In the genomic region with DNA sequence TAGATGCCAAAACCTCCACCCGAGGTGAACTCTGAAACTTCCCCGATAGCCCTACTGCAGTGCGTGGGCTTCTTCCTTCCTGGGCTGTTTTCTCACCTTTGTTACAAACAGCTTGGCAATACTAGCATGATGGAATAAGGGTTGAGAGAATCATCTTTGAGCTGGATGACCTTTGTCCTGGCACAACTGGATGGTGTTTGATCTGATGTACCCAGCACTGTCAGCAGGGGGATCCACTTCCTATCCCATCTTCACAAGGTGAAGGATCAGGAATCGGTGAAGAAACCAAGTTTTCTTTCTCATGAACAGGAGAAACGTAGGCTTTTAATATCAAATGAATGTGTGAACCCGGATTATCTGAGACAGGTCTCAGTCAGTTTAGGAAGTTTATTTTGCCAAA, we compare ENCODE assay signal across 13 cellular contexts. TPM values are rescaled to one million over a fixed set of nuclear protein-coding genes. Genes with fewer than 3 reads are reported as not detected.
DNase-seq lines count a peak whose midpoint lies in the region; ATAC-seq and TF ChIP-seq lines count a peak whose summit lies in the region.
"Had no signal": no experiment of that assay in that cellular context is flagged by ENCODE, and none has a peak within 500 bp of the region (broad histone marks: within the 10 kb centered on the region; RNA-seq: fewer than 3 reads in every experiment).

No MANE protein-coding gene starts in this region.

- H3K36me3 Mint-ChIP-seq in MCF 10A (ENCODE audit: insufficient read depth, unreplicated experiment) = no peaks in the 10 kb centered on the region
- H3K36me3 Mint-ChIP-seq in endothelial cell (ENCODE audit: low read depth, unreplicated experiment) = no peaks in the 10 kb centered on the region
- no peaks in the 10 kb centered on the region for H3K36me3 Mint-ChIP-seq in type B pancreatic cell
- H3K36me3 Mint-ChIP-seq: naive thymus-derived CD4-positive, alpha-beta T cell had no signal

- H3K27ac Mint-ChIP-seq in MCF 10A (ENCODE audit: low read depth, unreplicated experiment) (no peak overlapping the region), endothelial cell (ENCODE audit: unreplicated experiment) (no peak overlapping the region), type B pancreatic cell (no peak overlapping the region)
- H3K27ac Mint-ChIP-seq: B cell; naive thymus-derived CD4-positive, alpha-beta T cell had no signal

- H3K9me3 Mint-ChIP-seq in MCF 10A (ENCODE audit: unreplicated experiment) = no peaks in the 10 kb centered on the region
- H3K9me3 Mint-ChIP-seq in endothelial cell (ENCODE audit: unreplicated experiment) = no peaks in the 10 kb centered on the region
- no peaks in the 10 kb centered on the region for H3K9me3 Mint-ChIP-seq in type B pancreatic cell

- no peak for TF ChIP-seq POLR2A in breast epithelium (IDR thresholded peaks at IDR 0.05)

- no peak overlapping the region for H3K4me3 Mint-ChIP-seq in MCF 10A (ENCODE audit: unreplicated experiment)
- H3K4me3 Mint-ChIP-seq in endothelial cell (ENCODE audit: unreplicated experiment) = no peak overlapping the region
- no peak overlapping the region for H3K4me3 Mint-ChIP-seq in type B pancreatic cell
- H3K4me3 Mint-ChIP-seq: B cell; naive thymus-derived CD4-positive, alpha-beta T cell had no signal

- POLR2A ChIA-PET in MCF 10A (lab: Yijun Ruan, JAX) = no interaction called here
- POLR2A ChIA-PET in OCI-LY7 (lab: Charles Lee) = no interaction called here

- no peaks in the 10 kb centered on the region for H3K4me1 ChIP-seq in breast epithelium
- no peaks in the 10 kb centered on the region for H3K4me1 ChIP-seq in OCI-LY7 (ENCODE audit: insufficient read depth, low read length, poor library complexity, severe bottlenecking)

- H3K36me3 ChIP-seq in breast epithelium (no peaks in the 10 kb centered on the region), OCI-LY7 (ENCODE audit: insufficient read depth, low read length) (no peaks in the 10 kb centered on the region)

- H3K27ac ChIP-seq in breast epithelium (no peak overlapping the region), OCI-LY7 (ENCODE audit: low read depth, low read length, poor library complexity, severe bottlenecking) (no peak overlapping the region)

- ATAC-seq in HG02759 (IDR thresholded peaks at IDR 0.05; ENCODE audit: unreplicated experiment) = no peak
- ATAC-seq in HG02970 (IDR thresholded peaks at IDR 0.05; ENCODE audit: low FRiP score, unreplicated experiment) = no peak
- ATAC-seq: naive thymus-derived CD4-positive, alpha-beta T cell had no signal

- CTCF ChIA-PET in MCF 10A (lab: Yijun Ruan, JAX) = interaction anchor here (1.3 to 2.2 kb wide), 2 partner anchors 9 to 10 kb away, joined by 4 to 5 read pairs; no protein-coding TSS in a partner anchor
- CTCF ChIA-PET in OCI-LY7 (lab: Charles Lee; ENCODE audit: unreplicated experiment) = no interaction called here

- no peaks in the 10 kb centered on the region for H3K4me1 Mint-ChIP-seq in MCF 10A (ENCODE audit: insufficient read depth, unreplicated experiment)
- H3K4me1 Mint-ChIP-seq in endothelial cell (ENCODE audit: unreplicated experiment) = no peaks in the 10 kb centered on the region
- H3K4me1 Mint-ChIP-seq in type B pancreatic cell (ENCODE audit: unreplicated experiment) = no peaks in the 10 kb centered on the region
- H3K4me1 Mint-ChIP-seq: B cell had no signal

- no peaks in the 10 kb centered on the region for H3K27me3 ChIP-seq in breast epithelium

- no peaks in the 10 kb centered on the region for H4K20me1 ChIP-seq in OCI-LY7 (ENCODE audit: insufficient read depth, low read length)

- H2AFZ ChIP-seq in OCI-LY7 (ENCODE audit: low read length) = no peak overlapping the region

- H3K27me3 Mint-ChIP-seq in MCF 10A (ENCODE audit: insufficient read depth, unreplicated experiment) = no peaks in the 10 kb centered on the region
- peaks cover 7% of the 10 kb centered on the region for H3K27me3 Mint-ChIP-seq in endothelial cell (ENCODE audit: unreplicated experiment)
- no peaks in the 10 kb centered on the region for H3K27me3 Mint-ChIP-seq in type B pancreatic cell
- H3K27me3 Mint-ChIP-seq: naive thymus-derived CD4-positive, alpha-beta T cell had no signal

- H3K4me3 ChIP-seq in breast epithelium (no peak overlapping the region), OCI-LY7 (ENCODE audit: low read depth, low read length, poor library complexity, severe bottlenecking) (no peak overlapping the region)

- no peaks in the 10 kb centered on the region for H3K9me2 ChIP-seq in OCI-LY7 (ENCODE audit: insufficient read depth, low read length)

- TF ChIP-seq CTCF in MCF 10A (IDR thresholded peaks at IDR 0.05; ENCODE audit: unreplicated experiment) (no peak), breast epithelium (IDR thresholded peaks at IDR 0.05) (no peak), OCI-LY7 (conservative IDR thresholded peaks at IDR 0.05; ENCODE audit: low read length) (peak; percentile 48), endothelial cell (IDR thresholded peaks at IDR 0.05; ENCODE audit: unreplicated experiment) (peak; percentile 14), type B pancreatic cell (conservative IDR thresholded peaks at IDR 0.05) (peak; percentile 40)

- H3K79me2 ChIP-seq in OCI-LY7 (ENCODE audit: insufficient read depth, low read depth, low read length) = no peaks in the 10 kb centered on the region

- DNase-seq in MCF 10A (ENCODE audit: unreplicated experiment) = peak; percentile 27
- no peak for DNase-seq in breast epithelium (ENCODE audit: low spot score in 2 of 2)
- DNase-seq in OCI-LY7 (ENCODE audit: low spot score) = no peak
- DNase-seq in endothelial cell (ENCODE audit: low spot score) = no peak
- DNase-seq in type B pancreatic cell (ENCODE audit: extremely low spot score, unreplicated experiment) = no peak
- no peak for DNase-seq in SIG-M5 (lab: John Stamatoyannopoulos, UW)
- DNase-seq: KG1; naive thymus-derived CD4-positive, alpha-beta T cell; NCI-H774; stimulated activated naive CD4-positive, alpha-beta T cell treated with Interleukin-2 at 50 U/mL for 16 hours had no signal

- H3K4me2 ChIP-seq in OCI-LY7 (ENCODE audit: low read length) = no peak overlapping the region

- intact Hi-C loops in MCF 10A (cut with micrococcal nuclease) (loop anchor here (10.0 kb wide), 2 partner anchors 275 to 475 kb away; a partner anchor contains a TSS), breast epithelium (cut with DNase I; ENCODE audit: low total_unique reads) (no loop called here), OCI-LY7 (cut with micrococcal nuclease; ENCODE audit: unreplicated experiment) (no loop called here)

- BruUV-seq in MCF 10A (replicated peaks; lab: Mats Ljungman, UMichigan) (no TSS peak), OCI-LY7 (replicated peaks; lab: Mats Ljungman, UMichigan) (no TSS peak)

- H3K9me3 ChIP-seq in breast epithelium (no peaks in the 10 kb centered on the region), OCI-LY7 (ENCODE audit: low read length) (no peaks in the 10 kb centered on the region)

RNA-seq across cellular contexts. Expression of a gene that starts 19.5 kb away (rescaled TPM):
- not detected in 2 replicates for total RNA-seq in MCF 10A (2022)
- total RNA-seq in breast epithelium = not detected
- not detected in 2 replicates for total RNA-seq in OCI-LY7 (2014; rRNA removed; shearing (Covaris generic))
- total RNA-seq in OCI-LY7 (2022) = not detected in 2 replicates
- total RNA-seq in endothelial cell (ENCODE audit: unreplicated experiment) = not detected
- total RNA-seq in type B pancreatic cell (ENCODE audit: low replicate concordance) = not detected in 2 replicates
- total RNA-seq: B cell; naive thymus-derived CD4-positive, alpha-beta T cell had no signal

RNA-seq across cellular contexts. Expression of a gene that starts 44.9 kb away (rescaled TPM):
- total RNA-seq in MCF 10A (2022) = 161 and 212 TPM in 2 replicates
- 100 to 1,000 TPM in 2 of 3 donors, 10 to 100 TPM in 1; 80.2 to 126 (median 123) TPM for total RNA-seq in breast epithelium
- total RNA-seq in OCI-LY7 (2014; rRNA removed; shearing (Covaris generic)) = 248 and 264 TPM in 2 replicates
- total RNA-seq in OCI-LY7 (2022) = 270 and 317 TPM in 2 replicates
- total RNA-seq in endothelial cell (ENCODE audit: unreplicated experiment) = 153 TPM
- total RNA-seq in type B pancreatic cell (ENCODE audit: low replicate concordance) = 191 and 260 TPM in 2 replicates

Comparison
In these comparisons a context has a peak if more than half of its experiments do, and no peak if none do; other contexts are left out.
1. CTCF ChIP-seq: peak in OCI-LY7 (single experiment), endothelial cell (single experiment) and type B pancreatic cell (single experiment); none in MCF 10A (single experiment) and breast epithelium (0 of 3).